ENCODE assay signal across 1 cellular context in the genomic region with DNA sequence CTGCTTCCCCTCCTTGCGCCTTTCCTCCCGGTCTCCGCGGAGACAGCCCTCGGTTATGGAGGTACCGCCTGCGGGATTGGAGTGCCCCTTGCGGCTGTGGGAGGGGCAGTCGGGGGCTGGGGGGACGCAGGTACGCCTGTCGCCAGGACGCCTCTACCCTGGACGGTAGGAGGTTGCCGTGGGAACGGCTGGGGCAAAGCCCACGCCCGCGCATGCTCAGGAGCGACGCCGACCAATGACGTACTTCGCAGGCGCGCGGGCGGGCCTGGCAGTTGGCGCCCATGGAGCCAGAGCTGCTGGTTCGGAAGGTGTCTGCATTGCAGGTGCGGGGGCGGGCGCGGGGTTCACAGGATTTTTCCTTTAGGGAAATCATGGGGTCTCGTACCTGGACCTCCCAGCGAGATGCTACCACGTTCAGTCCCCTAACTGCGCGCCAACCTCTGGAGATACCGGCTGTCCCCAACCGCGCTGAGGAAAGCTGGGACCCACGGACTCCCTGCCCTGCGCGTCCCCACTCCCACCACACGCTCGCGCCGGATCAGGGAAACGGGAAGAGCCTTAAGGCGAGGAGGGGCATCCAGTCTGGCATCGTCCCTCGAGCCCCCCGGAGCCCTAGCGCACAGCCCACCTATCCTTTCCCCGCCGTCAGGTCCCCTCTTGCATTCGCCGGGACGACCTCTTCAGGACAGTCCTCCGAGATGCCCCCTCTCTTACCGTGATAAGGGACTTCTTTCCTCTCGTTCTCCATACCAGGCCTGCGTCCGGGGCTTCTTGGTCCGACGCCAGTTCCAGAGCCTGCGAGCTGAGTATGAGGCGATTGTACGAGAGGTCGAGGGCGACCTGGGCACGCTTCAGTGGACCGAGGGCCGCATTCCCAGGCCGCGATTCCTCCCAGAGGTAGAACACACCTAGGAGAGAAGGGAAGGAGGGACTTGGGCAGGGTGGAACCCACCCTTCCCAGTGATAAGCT.
TF ChIP-seq lines count a peak whose summit lies in the region.

A gene (plus strand): TSS at position 271 of the 970 bp plus-strand sequence. CDS start 11 bp downstream, at position 282.

TF ChIP-seq in HepG2, 621 proteins besides CTCF, POLR2A, EP300 and RAD21 (continued from another document and continues in another):
- TF ChIP-seq, protein P1, sequence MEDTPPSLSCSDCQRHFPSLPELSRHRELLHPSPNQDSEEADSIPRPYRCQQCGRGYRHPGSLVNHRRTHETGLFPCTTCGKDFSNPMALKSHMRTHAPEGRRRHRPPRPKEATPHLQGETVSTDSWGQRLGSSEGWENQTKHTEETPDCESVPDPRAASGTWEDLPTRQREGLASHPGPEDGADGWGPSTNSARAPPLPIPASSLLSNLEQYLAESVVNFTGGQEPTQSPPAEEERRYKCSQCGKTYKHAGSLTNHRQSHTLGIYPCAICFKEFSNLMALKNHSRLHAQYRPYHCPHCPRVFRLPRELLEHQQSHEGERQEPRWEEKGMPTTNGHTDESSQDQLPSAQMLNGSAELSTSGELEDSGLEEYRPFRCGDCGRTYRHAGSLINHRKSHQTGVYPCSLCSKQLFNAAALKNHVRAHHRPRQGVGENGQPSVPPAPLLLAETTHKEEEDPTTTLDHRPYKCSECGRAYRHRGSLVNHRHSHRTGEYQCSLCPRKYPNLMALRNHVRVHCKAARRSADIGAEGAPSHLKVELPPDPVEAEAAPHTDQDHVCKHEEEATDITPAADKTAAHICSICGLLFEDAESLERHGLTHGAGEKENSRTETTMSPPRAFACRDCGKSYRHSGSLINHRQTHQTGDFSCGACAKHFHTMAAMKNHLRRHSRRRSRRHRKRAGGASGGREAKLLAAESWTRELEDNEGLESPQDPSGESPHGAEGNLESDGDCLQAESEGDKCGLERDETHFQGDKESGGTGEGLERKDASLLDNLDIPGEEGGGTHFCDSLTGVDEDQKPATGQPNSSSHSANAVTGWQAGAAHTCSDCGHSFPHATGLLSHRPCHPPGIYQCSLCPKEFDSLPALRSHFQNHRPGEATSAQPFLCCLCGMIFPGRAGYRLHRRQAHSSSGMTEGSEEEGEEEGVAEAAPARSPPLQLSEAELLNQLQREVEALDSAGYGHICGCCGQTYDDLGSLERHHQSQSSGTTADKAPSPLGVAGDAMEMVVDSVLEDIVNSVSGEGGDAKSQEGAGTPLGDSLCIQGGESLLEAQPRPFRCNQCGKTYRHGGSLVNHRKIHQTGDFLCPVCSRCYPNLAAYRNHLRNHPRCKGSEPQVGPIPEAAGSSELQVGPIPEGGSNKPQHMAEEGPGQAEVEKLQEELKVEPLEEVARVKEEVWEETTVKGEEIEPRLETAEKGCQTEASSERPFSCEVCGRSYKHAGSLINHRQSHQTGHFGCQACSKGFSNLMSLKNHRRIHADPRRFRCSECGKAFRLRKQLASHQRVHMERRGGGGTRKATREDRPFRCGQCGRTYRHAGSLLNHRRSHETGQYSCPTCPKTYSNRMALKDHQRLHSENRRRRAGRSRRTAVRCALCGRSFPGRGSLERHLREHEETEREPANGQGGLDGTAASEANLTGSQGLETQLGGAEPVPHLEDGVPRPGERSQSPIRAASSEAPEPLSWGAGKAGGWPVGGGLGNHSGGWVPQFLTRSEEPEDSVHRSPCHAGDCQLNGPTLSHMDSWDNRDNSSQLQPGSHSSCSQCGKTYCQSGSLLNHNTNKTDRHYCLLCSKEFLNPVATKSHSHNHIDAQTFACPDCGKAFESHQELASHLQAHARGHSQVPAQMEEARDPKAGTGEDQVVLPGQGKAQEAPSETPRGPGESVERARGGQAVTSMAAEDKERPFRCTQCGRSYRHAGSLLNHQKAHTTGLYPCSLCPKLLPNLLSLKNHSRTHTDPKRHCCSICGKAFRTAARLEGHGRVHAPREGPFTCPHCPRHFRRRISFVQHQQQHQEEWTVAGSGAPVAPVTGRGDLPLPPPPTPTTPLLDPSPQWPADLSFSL (CRISPR knock-in tag; IDR thresholded peaks at IDR 0.05) = no peak
- TF ChIP-seq, protein P2, sequence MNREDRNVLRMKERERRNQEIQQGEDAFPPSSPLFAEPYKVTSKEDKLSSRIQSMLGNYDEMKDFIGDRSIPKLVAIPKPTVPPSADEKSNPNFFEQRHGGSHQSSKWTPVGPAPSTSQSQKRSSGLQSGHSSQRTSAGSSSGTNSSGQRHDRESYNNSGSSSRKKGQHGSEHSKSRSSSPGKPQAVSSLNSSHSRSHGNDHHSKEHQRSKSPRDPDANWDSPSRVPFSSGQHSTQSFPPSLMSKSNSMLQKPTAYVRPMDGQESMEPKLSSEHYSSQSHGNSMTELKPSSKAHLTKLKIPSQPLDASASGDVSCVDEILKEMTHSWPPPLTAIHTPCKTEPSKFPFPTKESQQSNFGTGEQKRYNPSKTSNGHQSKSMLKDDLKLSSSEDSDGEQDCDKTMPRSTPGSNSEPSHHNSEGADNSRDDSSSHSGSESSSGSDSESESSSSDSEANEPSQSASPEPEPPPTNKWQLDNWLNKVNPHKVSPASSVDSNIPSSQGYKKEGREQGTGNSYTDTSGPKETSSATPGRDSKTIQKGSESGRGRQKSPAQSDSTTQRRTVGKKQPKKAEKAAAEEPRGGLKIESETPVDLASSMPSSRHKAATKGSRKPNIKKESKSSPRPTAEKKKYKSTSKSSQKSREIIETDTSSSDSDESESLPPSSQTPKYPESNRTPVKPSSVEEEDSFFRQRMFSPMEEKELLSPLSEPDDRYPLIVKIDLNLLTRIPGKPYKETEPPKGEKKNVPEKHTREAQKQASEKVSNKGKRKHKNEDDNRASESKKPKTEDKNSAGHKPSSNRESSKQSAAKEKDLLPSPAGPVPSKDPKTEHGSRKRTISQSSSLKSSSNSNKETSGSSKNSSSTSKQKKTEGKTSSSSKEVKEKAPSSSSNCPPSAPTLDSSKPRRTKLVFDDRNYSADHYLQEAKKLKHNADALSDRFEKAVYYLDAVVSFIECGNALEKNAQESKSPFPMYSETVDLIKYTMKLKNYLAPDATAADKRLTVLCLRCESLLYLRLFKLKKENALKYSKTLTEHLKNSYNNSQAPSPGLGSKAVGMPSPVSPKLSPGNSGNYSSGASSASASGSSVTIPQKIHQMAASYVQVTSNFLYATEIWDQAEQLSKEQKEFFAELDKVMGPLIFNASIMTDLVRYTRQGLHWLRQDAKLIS (CRISPR knock-in tag; IDR thresholded peaks at IDR 0.05) = no peak
- TF ChIP-seq, protein P3, sequence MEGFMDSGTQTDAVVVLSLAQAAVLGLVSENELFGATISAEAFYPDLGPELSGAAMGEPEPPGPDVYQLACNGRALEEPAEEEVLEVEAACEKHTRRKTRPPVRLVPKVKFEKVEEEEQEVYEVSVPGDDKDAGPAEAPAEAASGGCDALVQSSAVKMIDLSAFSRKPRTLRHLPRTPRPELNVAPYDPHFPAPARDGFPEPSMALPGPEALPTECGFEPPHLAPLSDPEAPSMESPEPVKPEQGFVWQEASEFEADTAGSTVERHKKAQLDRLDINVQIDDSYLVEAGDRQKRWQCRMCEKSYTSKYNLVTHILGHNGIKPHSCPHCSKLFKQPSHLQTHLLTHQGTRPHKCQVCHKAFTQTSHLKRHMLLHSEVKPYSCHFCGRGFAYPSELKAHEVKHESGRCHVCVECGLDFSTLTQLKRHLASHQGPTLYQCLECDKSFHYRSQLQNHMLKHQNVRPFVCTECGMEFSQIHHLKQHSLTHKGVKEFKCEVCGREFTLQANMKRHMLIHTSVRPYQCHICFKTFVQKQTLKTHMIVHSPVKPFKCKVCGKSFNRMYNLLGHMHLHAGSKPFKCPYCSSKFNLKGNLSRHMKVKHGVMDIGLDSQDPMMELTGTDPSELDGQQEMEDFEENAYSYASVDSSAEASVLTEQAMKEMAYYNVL (CRISPR knock-in tag; IDR thresholded peaks at IDR 0.05; ENCODE audit: borderline replicate concordance) = no peak
- no peak for TF ChIP-seq KLF6 (CRISPR knock-in tag; IDR thresholded peaks at IDR 0.05)
- TF ChIP-seq, protein P4, sequence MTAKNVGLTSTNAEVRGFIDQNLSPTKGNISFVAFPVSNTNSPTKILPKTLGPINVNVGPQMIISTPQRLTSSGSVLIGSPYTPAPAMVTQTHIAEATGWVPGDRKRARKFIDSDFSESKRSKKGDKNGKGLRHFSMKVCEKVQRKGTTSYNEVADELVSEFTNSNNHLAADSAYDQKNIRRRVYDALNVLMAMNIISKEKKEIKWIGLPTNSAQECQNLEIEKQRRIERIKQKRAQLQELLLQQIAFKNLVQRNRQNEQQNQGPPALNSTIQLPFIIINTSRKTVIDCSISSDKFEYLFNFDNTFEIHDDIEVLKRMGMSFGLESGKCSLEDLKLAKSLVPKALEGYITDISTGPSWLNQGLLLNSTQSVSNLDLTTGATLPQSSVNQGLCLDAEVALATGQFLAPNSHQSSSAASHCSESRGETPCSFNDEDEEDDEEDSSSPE (CRISPR knock-in tag; IDR thresholded peaks at IDR 0.05) = peak; percentile 90
- no peak for TF ChIP-seq ZMAT3 (CRISPR knock-in tag; conservative IDR thresholded peaks at IDR 0.05)
- TF ChIP-seq, protein P5, sequence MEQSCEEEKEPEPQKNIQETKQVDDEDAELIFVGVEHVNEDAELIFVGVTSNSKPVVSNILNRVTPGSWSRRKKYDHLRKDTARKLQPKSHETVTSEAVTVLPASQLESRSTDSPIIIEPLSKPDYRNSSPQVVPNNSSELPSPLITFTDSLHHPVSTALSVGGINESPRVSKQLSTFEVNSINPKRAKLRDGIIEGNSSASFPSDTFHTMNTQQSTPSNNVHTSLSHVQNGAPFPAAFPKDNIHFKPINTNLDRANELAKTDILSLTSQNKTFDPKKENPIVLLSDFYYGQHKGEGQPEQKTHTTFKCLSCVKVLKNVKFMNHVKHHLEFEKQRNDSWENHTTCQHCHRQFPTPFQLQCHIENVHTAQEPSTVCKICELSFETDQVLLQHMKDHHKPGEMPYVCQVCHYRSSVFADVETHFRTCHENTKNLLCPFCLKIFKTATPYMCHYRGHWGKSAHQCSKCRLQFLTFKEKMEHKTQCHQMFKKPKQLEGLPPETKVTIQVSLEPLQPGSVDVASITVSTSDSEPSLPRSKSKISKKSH (CRISPR knock-in tag; IDR thresholded peaks at IDR 0.05; ENCODE audit: borderline replicate concordance) = 0 out of 2 replicates have a peak, but pooled peaks have one; percentile 21
- TF ChIP-seq ZNF570 (CRISPR knock-in tag; IDR thresholded peaks at IDR 0.05; ENCODE audit: borderline replicate concordance) = no peak
- TF ChIP-seq ZFP36L2 (CRISPR knock-in tag; IDR thresholded peaks at IDR 0.05) = no peak
- no peak for TF ChIP-seq PAF1 (CRISPR knock-in tag; IDR thresholded peaks at IDR 0.05)
- TF ChIP-seq, protein P6, sequence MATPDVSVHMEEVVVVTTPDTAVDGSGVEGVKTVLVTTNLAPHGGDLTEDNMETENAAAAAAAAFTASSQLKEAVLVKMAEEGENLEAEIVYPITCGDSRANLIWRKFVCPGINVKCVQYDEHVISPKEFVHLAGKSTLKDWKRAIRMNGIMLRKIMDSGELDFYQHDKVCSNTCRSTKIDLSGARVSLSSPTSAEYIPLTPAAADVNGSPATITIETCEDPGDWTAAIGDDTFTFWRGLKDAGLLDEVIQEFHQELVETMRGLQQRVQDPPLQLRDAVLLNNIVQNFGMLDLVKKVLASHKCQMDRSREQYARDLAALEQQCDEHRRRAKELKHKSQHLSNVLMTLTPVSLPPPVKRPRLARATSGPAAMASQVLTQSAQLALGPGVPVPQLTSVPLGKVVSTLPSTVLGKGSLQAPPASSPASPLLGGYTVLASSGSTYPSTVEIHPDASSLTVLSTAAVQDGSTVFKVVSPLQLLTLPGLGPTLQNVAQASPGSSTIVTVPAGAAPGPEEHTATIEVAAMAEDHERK (CRISPR knock-in tag; IDR thresholded peaks at IDR 0.05; ENCODE audit: low read depth) = no peak
- TF ChIP-seq, protein P7, sequence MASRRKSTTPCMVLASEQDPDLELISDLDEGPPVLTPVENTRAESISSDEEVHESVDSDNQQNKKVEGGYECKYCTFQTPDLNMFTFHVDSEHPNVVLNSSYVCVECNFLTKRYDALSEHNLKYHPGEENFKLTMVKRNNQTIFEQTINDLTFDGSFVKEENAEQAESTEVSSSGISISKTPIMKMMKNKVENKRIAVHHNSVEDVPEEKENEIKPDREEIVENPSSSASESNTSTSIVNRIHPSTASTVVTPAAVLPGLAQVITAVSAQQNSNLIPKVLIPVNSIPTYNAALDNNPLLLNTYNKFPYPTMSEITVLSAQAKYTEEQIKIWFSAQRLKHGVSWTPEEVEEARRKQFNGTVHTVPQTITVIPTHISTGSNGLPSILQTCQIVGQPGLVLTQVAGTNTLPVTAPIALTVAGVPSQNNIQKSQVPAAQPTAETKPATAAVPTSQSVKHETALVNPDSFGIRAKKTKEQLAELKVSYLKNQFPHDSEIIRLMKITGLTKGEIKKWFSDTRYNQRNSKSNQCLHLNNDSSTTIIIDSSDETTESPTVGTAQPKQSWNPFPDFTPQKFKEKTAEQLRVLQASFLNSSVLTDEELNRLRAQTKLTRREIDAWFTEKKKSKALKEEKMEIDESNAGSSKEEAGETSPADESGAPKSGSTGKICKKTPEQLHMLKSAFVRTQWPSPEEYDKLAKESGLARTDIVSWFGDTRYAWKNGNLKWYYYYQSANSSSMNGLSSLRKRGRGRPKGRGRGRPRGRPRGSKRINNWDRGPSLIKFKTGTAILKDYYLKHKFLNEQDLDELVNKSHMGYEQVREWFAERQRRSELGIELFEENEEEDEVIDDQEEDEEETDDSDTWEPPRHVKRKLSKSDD (CRISPR knock-in tag; IDR thresholded peaks at IDR 0.05; ENCODE audit: low read depth) = no peak
- no peak for TF ChIP-seq HOXD1 (CRISPR knock-in tag; IDR thresholded peaks at IDR 0.05)
- no peak for TF ChIP-seq CENPX (CRISPR knock-in tag; IDR thresholded peaks at IDR 0.05)
- no peak for TF ChIP-seq HNF4G (IDR thresholded peaks at IDR 0.05; ENCODE audit: borderline replicate concordance, low read depth, low read length)
- no peak for TF ChIP-seq HNF4G (CRISPR knock-in tag; IDR thresholded peaks at IDR 0.05; ENCODE audit: borderline replicate concordance, low read depth)
- no peak for TF ChIP-seq TBP (CRISPR knock-in tag; IDR thresholded peaks at IDR 0.05)
- TF ChIP-seq, protein P8, sequence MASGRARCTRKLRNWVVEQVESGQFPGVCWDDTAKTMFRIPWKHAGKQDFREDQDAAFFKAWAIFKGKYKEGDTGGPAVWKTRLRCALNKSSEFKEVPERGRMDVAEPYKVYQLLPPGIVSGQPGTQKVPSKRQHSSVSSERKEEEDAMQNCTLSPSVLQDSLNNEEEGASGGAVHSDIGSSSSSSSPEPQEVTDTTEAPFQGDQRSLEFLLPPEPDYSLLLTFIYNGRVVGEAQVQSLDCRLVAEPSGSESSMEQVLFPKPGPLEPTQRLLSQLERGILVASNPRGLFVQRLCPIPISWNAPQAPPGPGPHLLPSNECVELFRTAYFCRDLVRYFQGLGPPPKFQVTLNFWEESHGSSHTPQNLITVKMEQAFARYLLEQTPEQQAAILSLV (CRISPR knock-in tag; IDR thresholded peaks at IDR 0.05; ENCODE audit: borderline replicate concordance) = no peak; the same call in 1 of the 2 replicates
- TF ChIP-seq ZNF878 (CRISPR knock-in tag; IDR thresholded peaks at IDR 0.05) = no peak
- TF ChIP-seq, protein P9, sequence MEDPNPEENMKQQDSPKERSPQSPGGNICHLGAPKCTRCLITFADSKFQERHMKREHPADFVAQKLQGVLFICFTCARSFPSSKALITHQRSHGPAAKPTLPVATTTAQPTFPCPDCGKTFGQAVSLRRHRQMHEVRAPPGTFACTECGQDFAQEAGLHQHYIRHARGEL (CRISPR knock-in tag; IDR thresholded peaks at IDR 0.05) = no peak
- TF ChIP-seq ZNF20 (CRISPR knock-in tag; IDR thresholded peaks at IDR 0.05) = no peak
- no peak for TF ChIP-seq XBP1 (CRISPR knock-in tag; IDR thresholded peaks at IDR 0.05)
- no peak for TF ChIP-seq NPAS2 (CRISPR knock-in tag; IDR thresholded peaks at IDR 0.05; ENCODE audit: borderline replicate concordance)
- no peak for TF ChIP-seq IRX3 (CRISPR knock-in tag; IDR thresholded peaks at IDR 0.05; ENCODE audit: borderline replicate concordance, low read depth)
- no peak for TF ChIP-seq HDAC2 (CRISPR knock-in tag; IDR thresholded peaks at IDR 0.05)
- TF ChIP-seq IKZF1 (IDR thresholded peaks at IDR 0.05) = no peak
- TF ChIP-seq ARNTL (CRISPR knock-in tag; IDR thresholded peaks at IDR 0.05) = no peak
- TF ChIP-seq SRSF9 (IDR thresholded peaks at IDR 0.05; ENCODE audit: borderline replicate concordance, insufficient read depth, low read depth, low read length, poor library complexity, severe bottlenecking) = no peak
- TF ChIP-seq ZNF891 (CRISPR knock-in tag; IDR thresholded peaks at IDR 0.05) = no peak; the same call in 1 of the 2 replicates
- no peak for TF ChIP-seq ZNF256 (CRISPR knock-in tag; conservative IDR thresholded peaks at IDR 0.05)
- no peak for TF ChIP-seq ZNF101 (CRISPR knock-in tag; IDR thresholded peaks at IDR 0.05; ENCODE audit: borderline replicate concordance, low read depth)
